In the genomic region with DNA sequence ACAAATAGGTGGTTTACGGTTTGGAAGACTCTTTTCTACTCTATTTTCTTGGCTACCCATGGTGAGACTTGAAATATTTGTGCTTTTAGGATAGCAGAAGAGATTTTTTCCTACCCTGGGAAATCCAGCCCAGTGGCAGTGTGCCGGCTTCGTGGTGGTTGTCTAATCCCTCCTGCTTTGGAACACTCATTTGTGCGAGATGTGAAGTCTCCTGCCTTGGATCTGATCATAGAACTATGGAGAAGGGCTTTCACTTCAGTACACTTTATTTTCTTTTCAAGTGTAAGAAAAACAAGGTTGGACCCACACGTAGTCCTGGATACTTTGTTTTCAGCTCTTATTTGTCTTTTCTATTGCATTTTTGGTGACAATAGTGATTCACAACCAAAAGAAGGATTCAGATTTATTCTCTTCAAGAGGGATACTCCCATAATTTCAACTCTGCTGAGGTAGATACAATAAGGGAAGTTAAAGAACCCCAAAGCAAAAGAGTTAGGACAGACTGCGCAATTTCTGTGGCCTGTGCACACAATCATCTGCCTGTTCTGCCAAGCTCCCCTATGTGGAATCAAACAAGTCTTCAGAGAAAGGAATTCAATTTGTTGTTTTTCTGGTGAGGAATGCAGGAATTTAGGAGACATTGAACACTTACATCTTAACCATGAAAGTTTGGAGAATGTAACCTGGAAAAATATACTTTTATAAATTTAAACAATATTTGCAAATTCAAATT, we compare ENCODE assay signal across 2 cellular contexts.
TF ChIP-seq lines count a peak whose summit lies in the region.

No MANE protein-coding gene starts in this region.

TF ChIP-seq in SK-N-SH, 30 proteins besides CTCF, POLR2A, EP300 and RAD21:
- TF ChIP-seq, protein P1, sequence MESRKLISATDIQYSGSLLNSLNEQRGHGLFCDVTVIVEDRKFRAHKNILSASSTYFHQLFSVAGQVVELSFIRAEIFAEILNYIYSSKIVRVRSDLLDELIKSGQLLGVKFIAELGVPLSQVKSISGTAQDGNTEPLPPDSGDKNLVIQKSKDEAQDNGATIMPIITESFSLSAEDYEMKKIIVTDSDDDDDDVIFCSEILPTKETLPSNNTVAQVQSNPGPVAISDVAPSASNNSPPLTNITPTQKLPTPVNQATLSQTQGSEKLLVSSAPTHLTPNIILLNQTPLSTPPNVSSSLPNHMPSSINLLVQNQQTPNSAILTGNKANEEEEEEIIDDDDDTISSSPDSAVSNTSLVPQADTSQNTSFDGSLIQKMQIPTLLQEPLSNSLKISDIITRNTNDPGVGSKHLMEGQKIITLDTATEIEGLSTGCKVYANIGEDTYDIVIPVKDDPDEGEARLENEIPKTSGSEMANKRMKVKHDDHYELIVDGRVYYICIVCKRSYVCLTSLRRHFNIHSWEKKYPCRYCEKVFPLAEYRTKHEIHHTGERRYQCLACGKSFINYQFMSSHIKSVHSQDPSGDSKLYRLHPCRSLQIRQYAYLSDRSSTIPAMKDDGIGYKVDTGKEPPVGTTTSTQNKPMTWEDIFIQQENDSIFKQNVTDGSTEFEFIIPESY (IDR thresholded peaks at IDR 0.05; ENCODE audit: borderline replicate concordance, low read depth) = no peak
- no peak for TF ChIP-seq MEF2A (IDR thresholded peaks at IDR 0.05; ENCODE audit: borderline replicate concordance, low read depth)
- no peak for TF ChIP-seq FOXM1 (IDR thresholded peaks at IDR 0.05; ENCODE audit: low read depth)
- TF ChIP-seq RXRA (IDR thresholded peaks at IDR 0.05; ENCODE audit: borderline replicate concordance, low read depth) = no peak
- TF ChIP-seq NFIC (IDR thresholded peaks at IDR 0.05; ENCODE audit: borderline replicate concordance) = no peak
- TF ChIP-seq, protein P2, sequence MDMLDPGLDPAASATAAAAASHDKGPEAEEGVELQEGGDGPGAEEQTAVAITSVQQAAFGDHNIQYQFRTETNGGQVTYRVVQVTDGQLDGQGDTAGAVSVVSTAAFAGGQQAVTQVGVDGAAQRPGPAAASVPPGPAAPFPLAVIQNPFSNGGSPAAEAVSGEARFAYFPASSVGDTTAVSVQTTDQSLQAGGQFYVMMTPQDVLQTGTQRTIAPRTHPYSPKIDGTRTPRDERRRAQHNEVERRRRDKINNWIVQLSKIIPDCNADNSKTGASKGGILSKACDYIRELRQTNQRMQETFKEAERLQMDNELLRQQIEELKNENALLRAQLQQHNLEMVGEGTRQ (IDR thresholded peaks at IDR 0.05; ENCODE audit: borderline replicate concordance, low read depth, low read length) = no peak
- no peak for TF ChIP-seq SIN3A (IDR thresholded peaks at IDR 0.05; ENCODE audit: borderline replicate concordance, low read depth, low read length)
- TF ChIP-seq, protein P3, sequence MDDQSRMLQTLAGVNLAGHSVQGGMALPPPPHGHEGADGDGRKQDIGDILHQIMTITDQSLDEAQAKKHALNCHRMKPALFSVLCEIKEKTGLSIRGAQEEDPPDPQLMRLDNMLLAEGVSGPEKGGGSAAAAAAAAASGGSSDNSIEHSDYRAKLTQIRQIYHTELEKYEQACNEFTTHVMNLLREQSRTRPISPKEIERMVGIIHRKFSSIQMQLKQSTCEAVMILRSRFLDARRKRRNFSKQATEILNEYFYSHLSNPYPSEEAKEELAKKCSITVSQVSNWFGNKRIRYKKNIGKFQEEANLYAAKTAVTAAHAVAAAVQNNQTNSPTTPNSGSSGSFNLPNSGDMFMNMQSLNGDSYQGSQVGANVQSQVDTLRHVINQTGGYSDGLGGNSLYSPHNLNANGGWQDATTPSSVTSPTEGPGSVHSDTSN (IDR thresholded peaks at IDR 0.05) = no peak
- TF ChIP-seq ELF1 (IDR thresholded peaks at IDR 0.05) = no peak

TF ChIP-seq in SK-N-SH treated with all-trans-retinoic acid at 6 μM for 48 hours, 23 proteins besides CTCF, POLR2A, EP300 and RAD21 (continued from another document):
- TF ChIP-seq, protein P4, sequence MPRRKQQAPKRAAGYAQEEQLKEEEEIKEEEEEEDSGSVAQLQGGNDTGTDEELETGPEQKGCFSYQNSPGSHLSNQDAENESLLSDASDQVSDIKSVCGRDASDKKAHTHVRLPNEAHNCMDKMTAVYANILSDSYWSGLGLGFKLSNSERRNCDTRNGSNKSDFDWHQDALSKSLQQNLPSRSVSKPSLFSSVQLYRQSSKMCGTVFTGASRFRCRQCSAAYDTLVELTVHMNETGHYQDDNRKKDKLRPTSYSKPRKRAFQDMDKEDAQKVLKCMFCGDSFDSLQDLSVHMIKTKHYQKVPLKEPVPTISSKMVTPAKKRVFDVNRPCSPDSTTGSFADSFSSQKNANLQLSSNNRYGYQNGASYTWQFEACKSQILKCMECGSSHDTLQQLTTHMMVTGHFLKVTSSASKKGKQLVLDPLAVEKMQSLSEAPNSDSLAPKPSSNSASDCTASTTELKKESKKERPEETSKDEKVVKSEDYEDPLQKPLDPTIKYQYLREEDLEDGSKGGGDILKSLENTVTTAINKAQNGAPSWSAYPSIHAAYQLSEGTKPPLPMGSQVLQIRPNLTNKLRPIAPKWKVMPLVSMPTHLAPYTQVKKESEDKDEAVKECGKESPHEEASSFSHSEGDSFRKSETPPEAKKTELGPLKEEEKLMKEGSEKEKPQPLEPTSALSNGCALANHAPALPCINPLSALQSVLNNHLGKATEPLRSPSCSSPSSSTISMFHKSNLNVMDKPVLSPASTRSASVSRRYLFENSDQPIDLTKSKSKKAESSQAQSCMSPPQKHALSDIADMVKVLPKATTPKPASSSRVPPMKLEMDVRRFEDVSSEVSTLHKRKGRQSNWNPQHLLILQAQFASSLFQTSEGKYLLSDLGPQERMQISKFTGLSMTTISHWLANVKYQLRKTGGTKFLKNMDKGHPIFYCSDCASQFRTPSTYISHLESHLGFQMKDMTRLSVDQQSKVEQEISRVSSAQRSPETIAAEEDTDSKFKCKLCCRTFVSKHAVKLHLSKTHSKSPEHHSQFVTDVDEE (CRISPR knock-in tag; IDR thresholded peaks at IDR 0.05) = no peak
- TF ChIP-seq ZFP3 (CRISPR knock-in tag; IDR thresholded peaks at IDR 0.05) (no peak), RARB (CRISPR knock-in tag; IDR thresholded peaks at IDR 0.05) (no peak), GLIS3 (CRISPR knock-in tag; IDR thresholded peaks at IDR 0.05) (no peak), ZNF8 (CRISPR knock-in tag; IDR thresholded peaks at IDR 0.05) (no peak)
- TF ChIP-seq, protein P5, sequence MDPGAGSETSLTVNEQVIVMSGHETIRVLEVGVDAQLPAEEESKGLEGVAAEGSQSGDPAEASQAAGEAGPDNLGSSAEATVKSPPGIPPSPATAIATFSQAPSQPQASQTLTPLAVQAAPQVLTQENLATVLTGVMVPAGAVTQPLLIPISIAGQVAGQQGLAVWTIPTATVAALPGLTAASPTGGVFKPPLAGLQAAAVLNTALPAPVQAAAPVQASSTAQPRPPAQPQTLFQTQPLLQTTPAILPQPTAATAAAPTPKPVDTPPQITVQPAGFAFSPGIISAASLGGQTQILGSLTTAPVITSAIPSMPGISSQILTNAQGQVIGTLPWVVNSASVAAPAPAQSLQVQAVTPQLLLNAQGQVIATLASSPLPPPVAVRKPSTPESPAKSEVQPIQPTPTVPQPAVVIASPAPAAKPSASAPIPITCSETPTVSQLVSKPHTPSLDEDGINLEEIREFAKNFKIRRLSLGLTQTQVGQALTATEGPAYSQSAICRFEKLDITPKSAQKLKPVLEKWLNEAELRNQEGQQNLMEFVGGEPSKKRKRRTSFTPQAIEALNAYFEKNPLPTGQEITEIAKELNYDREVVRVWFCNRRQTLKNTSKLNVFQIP (CRISPR knock-in tag; IDR thresholded peaks at IDR 0.05; ENCODE audit: borderline replicate concordance, low read depth) = no peak
